Comparison of ENCODE assay signal across 8 cellular contexts in genomic region chr2:172555272-172555521, GRCh38. TPM values are rescaled to one million over a fixed set of nuclear protein-coding genes. Genes with fewer than 3 reads are reported as not detected.
DNase-seq lines count a peak whose midpoint lies in the region; ATAC-seq and TF ChIP-seq lines count a peak whose summit lies in the region.

No MANE protein-coding gene starts in this region.

- H3K27ac Mint-ChIP-seq in MCF 10A (ENCODE audit: low read depth, unreplicated experiment) = peak overlapping the region; percentile 89

- no peaks in the 10 kb centered on the region for H3K27me3 Mint-ChIP-seq in MCF 10A (ENCODE audit: insufficient read depth, unreplicated experiment)

- peak overlapping the region; percentile 54 for H3K27ac ChIP-seq in muscle layer of duodenum (ENCODE audit: low read length)

- H3K27me3 ChIP-seq in GM06990 (replicated peaks; ENCODE audit: control insufficient read depth, insufficient read depth, low read length) = no peaks in the 10 kb centered on the region
- no peaks in the 10 kb centered on the region for H3K27me3 ChIP-seq in muscle layer of duodenum (ENCODE audit: low read depth, low read length)

- peak; percentile 22 for ATAC-seq in HG03159 (IDR thresholded peaks at IDR 0.05; ENCODE audit: unreplicated experiment)

- H3K4me3 ChIP-seq in GM06990 (replicated peaks; ENCODE audit: low read depth, low read length) = peak overlapping the region; percentile 88
- H3K4me3 ChIP-seq in muscle layer of duodenum (ENCODE audit: low read depth in 1 of 2, low read length in 2 of 2) = peak overlapping the region; percentile 77 to 89

- no peaks in the 10 kb centered on the region for H3K9me3 Mint-ChIP-seq in MCF 10A (ENCODE audit: unreplicated experiment)

- POLR2A ChIA-PET in MCF 10A (lab: Yijun Ruan, JAX) = interaction anchor here (0.7 to 2.0 kb wide), 13 partner anchors 10 to 470 kb away, joined by 3 to 15 read pairs (median 4); partner anchors contain the start of gene DLX1

- TF ChIP-seq CTCF in GM06990 (IDR thresholded peaks at IDR 0.05; ENCODE audit: insufficient read depth, low read length, poor library complexity, severe bottlenecking) = no peak
- TF ChIP-seq CTCF in MCF 10A (IDR thresholded peaks at IDR 0.05; ENCODE audit: unreplicated experiment) = no peak

- DNase-seq in GM06990 (ENCODE audit: extremely low read depth, insufficient read length) (no peak), MCF 10A (ENCODE audit: unreplicated experiment) (no peak), RPMI8226 (no peak), KBM-7 (no peak), midbrain (lab: John Stamatoyannopoulos, UW) (no peak), OCI-M1 (lab: John Stamatoyannopoulos, UW) (no peak)

- peak overlapping the region; percentile 85 for H3K4me3 Mint-ChIP-seq in MCF 10A (ENCODE audit: unreplicated experiment)

- no peaks in the 10 kb centered on the region for H3K9me3 ChIP-seq in muscle layer of duodenum (ENCODE audit: control insufficient read depth in 1 of 2, low read length in 2 of 2)

- H3K36me3 ChIP-seq in GM06990 (ENCODE audit: control insufficient read depth, insufficient read depth, low read length) (no peaks in the 10 kb centered on the region), muscle layer of duodenum (ENCODE audit: control insufficient read depth in 1 of 2, insufficient read depth in 2 of 2, low read length in 2 of 2) (peaks cover 0 to 1% of the 10 kb centered on the region in 2 donors)

- BruUV-seq in MCF 10A (replicated peaks; lab: Mats Ljungman, UMichigan) = TSS peak; percentile 66

- intact Hi-C loops in MCF 10A (cut with micrococcal nuclease) = no loop called here

- H3K4me1 Mint-ChIP-seq in MCF 10A (ENCODE audit: insufficient read depth, unreplicated experiment) = peaks cover 36% of the 10 kb centered on the region

- H3K36me3 Mint-ChIP-seq in MCF 10A (ENCODE audit: insufficient read depth, unreplicated experiment) = peaks cover 2% of the 10 kb centered on the region

- CTCF ChIA-PET in MCF 10A (lab: Yijun Ruan, JAX) = interaction anchor here (0.6 to 1.5 kb wide), 2 partner anchors 71 to 88 kb away, joined by 3 read pairs; no protein-coding TSS in a partner anchor

- peaks cover 0 to 10% of the 10 kb centered on the region in 2 donors for H3K4me1 ChIP-seq in muscle layer of duodenum (ENCODE audit: control insufficient read depth in 1 of 2, insufficient read depth in 2 of 2, low read length in 2 of 2)

- in situ Hi-C loops in KBM-7 (cut with MboI; ENCODE audit: low pct_unique_long_range_greater_than_20kb, low sequenced_read_pairs) = no loop called here

RNA-seq across cellular contexts. Expression of gene PDK1, which starts 0.7 kb away (rescaled TPM):
- 18.7 and 26.5 TPM in 2 replicates for total RNA-seq in MCF 10A (2022)
